22 cellular contexts compared by ENCODE assay signal in the genomic region with DNA sequence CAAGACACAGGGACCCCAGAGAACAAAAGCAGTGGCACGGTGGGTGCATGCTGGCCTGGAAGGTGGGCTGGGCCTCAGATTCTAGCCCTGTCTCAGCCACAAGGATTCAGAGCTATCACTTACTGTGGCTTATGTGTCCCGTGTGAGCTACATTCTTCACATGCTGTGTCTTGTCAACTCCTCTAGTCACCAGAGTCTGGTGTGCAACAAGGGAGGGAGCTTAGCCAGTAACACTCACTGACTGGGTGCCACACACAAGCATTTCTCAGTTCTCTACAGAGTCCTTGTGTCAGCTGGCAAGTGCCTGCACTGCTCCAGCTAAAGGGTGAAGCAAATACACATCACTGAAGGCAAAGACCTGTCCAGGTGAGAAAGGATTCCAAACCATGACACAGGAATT.
"Had no signal": no experiment of that assay in that cellular context is flagged by ENCODE, and none has a peak within 500 bp of the region (broad histone marks: within the 10 kb centered on the region; RNA-seq: fewer than 3 reads in every experiment).

No MANE protein-coding gene starts in this region.

- H3K9me3 ChIP-seq: SJSA1 had no signal

- H3K4me1 ChIP-seq: SJSA1 had no signal

- H3K27ac ChIP-seq: SJSA1, SK-N-MC had no signal

- H3K4me3 ChIP-seq: SJSA1, SK-N-MC had no signal

- ATAC-seq: HepG2 had no signal

- H3K36me3 ChIP-seq: SJSA1 had no signal

- H3K27me3 ChIP-seq: SJSA1 had no signal

- FAIRE-seq: HepG2, RCC 7860 had no signal

- DNase-seq: KBM-7, MV-4-11, NCI-H1048, NCI-H1105 treated with DMSO at 0.1 percent for 48 hours, NCI-H1417 treated with DMSO at 0.1 percent for 48 hours, NCI-H187, NCI-H2029, NCI-H2081 treated with DMSO at 0.1 percent for 48 hours, NCI-H2171, NCI-H226, NCI-H446, NCI-H510A, NCI-H524 treated with DMSO at 0.1 percent for 48 hours, NCI-H69, NCI-H774, Right ventricle myocardium superior, RPMI8226, SIG-M5 had no signal
